Comparison of ENCODE assay signal across 9 cellular contexts in the genomic region with DNA sequence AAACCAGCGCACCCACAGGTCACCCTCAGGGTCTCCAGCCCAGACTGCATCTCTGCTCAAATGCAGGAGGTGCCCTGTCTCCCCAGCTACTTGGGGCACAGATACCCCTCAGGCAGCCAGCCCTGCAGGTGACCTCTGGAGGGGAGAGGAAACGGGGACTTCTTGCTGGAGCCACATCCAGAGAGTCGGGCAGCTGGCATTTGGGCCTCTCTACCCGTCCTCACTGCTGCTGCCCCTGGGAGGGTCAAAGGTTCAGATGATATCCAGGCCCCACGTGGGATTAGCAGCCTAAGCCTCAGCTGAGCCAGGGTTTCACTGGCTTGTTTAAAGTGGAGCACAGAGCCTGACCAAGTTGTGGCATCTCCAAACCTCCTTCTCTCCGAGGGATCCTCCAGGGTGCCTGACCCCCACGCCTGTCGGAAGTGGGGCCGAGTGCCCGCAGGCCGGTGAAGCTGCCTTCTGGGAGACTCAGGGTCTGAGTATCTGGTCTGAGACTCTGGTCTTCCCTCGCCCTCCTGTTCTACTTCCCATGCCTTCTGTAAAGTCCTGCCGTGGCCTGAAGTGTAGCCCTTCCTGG. TPM values are rescaled to one million over a fixed set of nuclear protein-coding genes. Genes with fewer than 3 reads are reported as not detected.
A peak's percentile ranks its signal among the peaks of the same experiment; 100 is the strongest.
DNase-seq lines count a peak whose midpoint lies in the region; ATAC-seq, FAIRE-seq and TF ChIP-seq lines count a peak whose summit lies in the region.
"Had no signal": no experiment of that assay in that cellular context is flagged by ENCODE, and none has a peak within 500 bp of the region (broad histone marks: within the 10 kb centered on the region; RNA-seq: fewer than 3 reads in every experiment).

No MANE protein-coding gene starts in this region.

- peak overlapping the region; percentile 99 for H3K27ac Mint-ChIP-seq in T-helper 17 cell

- no peaks in the 10 kb centered on the region for H3K27me3 Mint-ChIP-seq in T-helper 17 cell

- peak; percentile 33 for FAIRE-seq in GM12891 (lab: Jason Lieb, UNC)
- FAIRE-seq in RCC 7860 (lab: Jason Lieb, UNC), result no peak

- H3K4me1 Mint-ChIP-seq in T-helper 17 cell, result peaks cover 62% of the 10 kb centered on the region

- H3K9ac ChIP-seq in skeletal muscle satellite cell (ENCODE audit: low read depth, low read length), result peak overlapping the region; percentile 93

- H3K4me1 ChIP-seq in skeletal muscle satellite cell (ENCODE audit: control insufficient read depth, insufficient read depth, low read length), result peaks cover 44% of the 10 kb centered on the region

- DNase-seq in GM12891 (ENCODE audit: insufficient read length, low spot score) (no peak), T-helper 17 cell (no peak), fibroblast of villous mesenchyme (ENCODE audit: low read depth) (peak; percentile 78), RCC 7860 (ENCODE audit: low spot score) (no peak), medulla oblongata (ENCODE audit: extremely low spot score) (no peak), occipital lobe (lab: John Stamatoyannopoulos, UW) (no peak), amniotic stem cell (lab: John Stamatoyannopoulos, UW) (no peak)

- H3K4me3 ChIP-seq in fibroblast of villous mesenchyme (ENCODE audit: low read depth, low read length), result peak overlapping the region; percentile 82
- peak overlapping the region; percentile 95 for H3K4me3 ChIP-seq in skeletal muscle satellite cell (ENCODE audit: low read length)

- no peak for TF ChIP-seq POLR2A in GM12891 (IDR thresholded peaks at IDR 0.05; ENCODE audit: low read depth, low read length)

- peak overlapping the region; percentile 98 for H3K4me2 ChIP-seq in skeletal muscle satellite cell (ENCODE audit: low read length)

- no peaks in the 10 kb centered on the region for H3K36me3 ChIP-seq in skeletal muscle satellite cell (ENCODE audit: insufficient read depth, low read length)

- peak overlapping the region; percentile 97 for H3K4me3 Mint-ChIP-seq in T-helper 17 cell

- peaks cover 23% of the 10 kb centered on the region for H3K36me3 Mint-ChIP-seq in T-helper 17 cell (ENCODE audit: low read depth)

- no peak for TF ChIP-seq CTCF in fibroblast of villous mesenchyme (IDR thresholded peaks at IDR 0.05; ENCODE audit: insufficient read depth, low read depth, low read length)

- ATAC-seq in T-helper 17 cell, result no peak

- H3K9me3 ChIP-seq in T-helper 17 cell (ENCODE audit: control insufficient read depth, low read length, poor library complexity, severe bottlenecking), result no peaks in the 10 kb centered on the region
- H3K9me3 ChIP-seq in skeletal muscle satellite cell (replicated peaks; ENCODE audit: low read length), result no peaks in the 10 kb centered on the region

- H3K27me3 ChIP-seq in skeletal muscle satellite cell (ENCODE audit: control insufficient read depth, insufficient read depth, low read length), result no peaks in the 10 kb centered on the region

TF ChIP-seq in GM12891, 5 proteins besides CTCF, POLR2A, EP300 and RAD21:
- TF ChIP-seq TAF1 (IDR thresholded peaks at IDR 0.05; ENCODE audit: low read depth, low read length) (no peak), SPI1 (IDR thresholded peaks at IDR 0.05; ENCODE audit: low read depth, low read length) (no peak)

RNA-seq across cellular contexts. Expression of a gene that starts 2.2 kb away (rescaled TPM):
- polyA plus RNA-seq in GM12891 (2012; ENCODE audit: low read depth, missing spikeins), result 13.4 TPM
- total RNA-seq in T-helper 17 cell (100 to 1,000 TPM; 204 to 215 TPM), fibroblast of villous mesenchyme (34.1 and 41.6 TPM in 2 replicates), occipital lobe (14.2 TPM)
- total RNA-seq in skeletal muscle satellite cell (2012; rRNA removed), result 33.2 and 35.2 TPM in 2 replicates

RNA-seq across cellular contexts. Expression of a gene that starts 48.8 kb away (rescaled TPM):
- not detected for polyA plus RNA-seq in GM12891 (2012; ENCODE audit: low read depth, missing spikeins)
- not detected for total RNA-seq in T-helper 17 cell
- not detected in 2 replicates for total RNA-seq in fibroblast of villous mesenchyme
- 0.25 TPM in 1 of 2 replicates, not detected in the other for total RNA-seq in skeletal muscle satellite cell (2012; rRNA removed)
- total RNA-seq in occipital lobe, result not detected
- total RNA-seq: pulmonary artery endothelial cell had no signal
